Comparison of ENCODE assay signal across 14 cellular contexts in genomic region chr2:118249970-118250369, GRCh38.
DNase-seq lines count a peak whose midpoint lies in the region; ATAC-seq and TF ChIP-seq lines count a peak whose summit lies in the region.
"Had no signal": no experiment of that assay in that cellular context is flagged by ENCODE, and none has a peak within 500 bp of the region (broad histone marks: within the 10 kb centered on the region; RNA-seq: fewer than 3 reads in every experiment).

No MANE protein-coding gene starts in this region.

- no peaks in the 10 kb centered on the region for H4K20me1 ChIP-seq in hepatocyte (ENCODE audit: insufficient read depth, poor library complexity, severe bottlenecking)

- no peak overlapping the region for H2AFZ ChIP-seq in hepatocyte

- H3K4me2 ChIP-seq in hepatocyte, result no peak overlapping the region

- peak; percentile 27 for ATAC-seq in GM19328 (IDR thresholded peaks at IDR 0.05; ENCODE audit: unreplicated experiment)
- ATAC-seq in HG03103 (IDR thresholded peaks at IDR 0.05; ENCODE audit: low read depth, unreplicated experiment), result peak; percentile 9
- ATAC-seq in HG03469 (IDR thresholded peaks at IDR 0.05; ENCODE audit: unreplicated experiment), result no peak

- H3K4me1 ChIP-seq in tibial nerve (no peaks in the 10 kb centered on the region), hepatocyte (ENCODE audit: insufficient read depth) (peaks cover 6% of the 10 kb centered on the region)
- H3K4me1 ChIP-seq: uterus had no signal

- H3K27me3 ChIP-seq in tibial nerve (no peaks in the 10 kb centered on the region), hepatocyte (no peaks in the 10 kb centered on the region)
- H3K27me3 ChIP-seq: uterus had no signal

- H3K36me3 ChIP-seq in tibial nerve (no peaks in the 10 kb centered on the region), hepatocyte (replicated peaks; ENCODE audit: insufficient read depth, low read depth) (no peaks in the 10 kb centered on the region)
- H3K36me3 ChIP-seq: uterus had no signal

- DNase-seq in AML-193 (lab: John Stamatoyannopoulos, UW), result peak; percentile 44 to 51
- DNase-seq in SKM-1 treated with dmso at 0.1 percent for 144 hours (lab: John Stamatoyannopoulos, UW; ENCODE audit: unreplicated experiment), result peak; percentile 67
- DNase-seq in tibial nerve (ENCODE audit: low spot score in 2 of 2), result no peak
- DNase-seq in hepatic stellate cell (ENCODE audit: low spot score), result no peak
- no peak for DNase-seq in hepatocyte (ENCODE audit: low spot score)
- DNase-seq: activated CD4-positive, alpha-beta T cell treated with anti-CD3 and anti-CD28 coated beads for 4 hours; glutamatergic neuron; midbrain; uterus had no signal

- no peaks in the 10 kb centered on the region for H3K9me2 ChIP-seq in hepatocyte (replicated peaks; ENCODE audit: insufficient read depth)

- H3K9me3 ChIP-seq in tibial nerve (no peaks in the 10 kb centered on the region), hepatocyte (ENCODE audit: low read depth) (no peaks in the 10 kb centered on the region)
- H3K9me3 ChIP-seq: uterus had no signal

- TF ChIP-seq CTCF in tibial nerve (IDR thresholded peaks at IDR 0.05) (no peak), hepatocyte (IDR thresholded peaks at IDR 0.05; ENCODE audit: poor library complexity) (no peak)

- TF ChIP-seq EP300 in tibial nerve (IDR thresholded peaks at IDR 0.05), result no peak

- 51 to 53% methylated on average over 4 of the region's 4 CpGs for WGBS in tibial nerve, 2 donors
- WGBS in hepatocyte (ENCODE audit: low lambda C conversion rate, missing lambda C conversion rate), result 66% methylated on average over 4 of the region's 4 CpGs

- no peak overlapping the region for H3K27ac ChIP-seq in tibial nerve
- no peak overlapping the region for H3K27ac ChIP-seq in hepatocyte
- H3K27ac ChIP-seq: C4-2B, RWPE1, uterus had no signal

- no peaks in the 10 kb centered on the region for H3K79me2 ChIP-seq in hepatocyte

- TF ChIP-seq POLR2A in tibial nerve (IDR thresholded peaks at IDR 0.05), result no peak

- H3K4me3 ChIP-seq in tibial nerve, result no peak overlapping the region
- H3K4me3 ChIP-seq in hepatocyte, result no peak overlapping the region
- H3K4me3 ChIP-seq: uterus had no signal

Comparison
In these comparisons a context has a peak if more than half of its experiments do, and no peak if none do; other contexts are left out.
1. DNase-seq: peak in AML-193 (2 of 2) and SKM-1 treated with dmso at 0.1 percent for 144 hours (single experiment); none in tibial nerve (0 of 2), hepatic stellate cell (single experiment) and hepatocyte (single experiment).